ENCODE assay signal across 27 cellular contexts in the genomic region with DNA sequence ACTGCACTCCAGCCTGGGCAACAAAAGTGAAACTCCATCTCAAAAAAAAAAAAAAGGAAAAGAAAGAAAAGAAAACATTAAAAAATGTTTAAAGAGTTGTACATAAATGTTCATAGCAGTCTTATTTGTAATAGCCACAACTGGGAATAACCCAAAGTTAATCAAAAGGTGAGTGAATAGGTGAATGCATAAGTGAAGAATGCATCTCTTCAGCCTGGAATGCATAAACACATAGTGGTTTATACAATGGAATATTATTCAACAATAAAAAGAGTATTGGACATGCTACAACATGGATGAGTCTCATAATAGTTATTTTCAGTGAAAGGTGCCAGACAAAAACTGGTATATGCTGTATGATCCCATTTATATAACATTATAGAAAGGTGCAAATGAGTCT. TPM values are rescaled to one million over a fixed set of nuclear protein-coding genes. Genes with fewer than 3 reads are reported as not detected.
"Had no signal": no experiment of that assay in that cellular context is flagged by ENCODE, and none has a peak within 500 bp of the region (broad histone marks: within the 10 kb centered on the region; RNA-seq: fewer than 3 reads in every experiment).

No MANE protein-coding gene starts in this region.

- H3K4me3 ChIP-seq: K562 had no signal

- ATAC-seq: K562 had no signal

- FAIRE-seq: K562, RCC 7860 had no signal

- DNase-seq: Kasumi-1, MV-4-11, NCI-H1048, NCI-H1105, NCI-H1417, NCI-H1436 treated with DMSO at 0.1 percent for 48 hours, NCI-H1694, NCI-H1930, NCI-H2081, NCI-H2107, NCI-H2171, NCI-H226, NCI-H446, NCI-H510A, NCI-H524 treated with DMSO at 0.1 percent for 48 hours, NCI-H69, NCI-H774, RPMI8226, SHP77, SK-N-SH had no signal

- H3K27ac ChIP-seq: KMS-11 had no signal

RNA-seq across cellular contexts. Expression of a gene that starts 18.1 kb away (rescaled TPM):
- total RNA-seq: HT1080, K562, M059J, SK-MEL-5 had no signal
- polyA plus RNA-seq: IgD-negative memory B cell, K562, SK-N-SH had no signal
